Comparison of ENCODE assay signal across 25 cellular contexts in the genomic region with DNA sequence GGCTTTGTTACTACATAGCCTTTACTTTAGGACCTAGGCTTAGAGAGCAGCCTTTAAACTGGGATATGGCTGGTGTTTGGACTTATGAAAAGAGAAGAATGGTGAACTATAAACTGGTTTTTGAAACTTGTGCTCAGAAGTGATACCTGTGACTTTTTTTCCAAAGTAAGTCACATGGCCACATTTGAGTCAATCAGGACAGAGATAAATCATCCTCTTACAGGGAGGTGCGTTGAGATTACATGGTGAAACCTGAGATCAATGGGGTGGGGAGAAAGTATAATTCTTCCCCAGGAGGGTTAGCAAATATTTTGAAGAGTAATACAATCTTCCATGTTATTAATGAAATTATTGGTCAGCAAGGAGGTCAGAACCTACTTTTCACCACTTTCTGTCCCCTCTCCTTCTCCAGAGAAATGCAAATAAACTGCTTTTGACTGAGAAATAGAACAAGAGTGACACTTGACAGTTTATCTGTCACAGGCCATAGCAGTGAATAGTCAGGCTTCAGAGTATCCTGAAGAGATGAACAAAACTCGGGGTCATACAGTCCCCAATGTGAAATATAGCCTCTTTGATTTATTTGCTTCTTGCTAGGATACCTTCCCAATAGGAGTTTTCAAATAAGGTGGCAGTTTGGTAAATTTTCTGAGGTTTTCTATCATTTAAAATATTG.
"Had no signal": no experiment of that assay in that cellular context is flagged by ENCODE, and none has a peak within 500 bp of the region (broad histone marks: within the 10 kb centered on the region; RNA-seq: fewer than 3 reads in every experiment).

No MANE protein-coding gene starts in this region.

- H3K27ac Mint-ChIP-seq: memory B cell; natural killer cell treated with Interleukin-12 subunit alpha and Interleukin-12 subunit beta and Interleukin-15 and Interleukin-18, amount 100 ng/mL, for 72 hours; progenitor cell of endocrine pancreas; stimulated activated naive B cell treated with anti-CD40 and anti-IgM and Interleukin-4, amounts not matched to agents 10 μg/mL and 1 μg/mL and 100 μg/mL, for 72 hours had no signal

- ATAC-seq: mucosa of descending colon; naive thymus-derived CD4-positive, alpha-beta T cell; natural killer cell treated with Interleukin-12 subunit alpha and Interleukin-12 subunit beta and Interleukin-15 and Interleukin-18, amount 100 ng/mL, for 72 hours; right lobe of liver; stimulated activated naive B cell treated with anti-CD40 and anti-IgM and Interleukin-4, amounts not matched to agents 10 μg/mL and 1 μg/mL and 100 μg/mL, for 72 hours; stimulated activated naive CD8-positive, alpha-beta T cell treated with anti-CD3 and anti-CD28 coated beads, Interleukin-15, Interleukin-2, amounts not matched to agents 100 U/mL and 50 U/mL, for 24 hours had no signal

- H3K4me1 Mint-ChIP-seq: memory B cell; naive thymus-derived CD4-positive, alpha-beta T cell had no signal

- H3K27me3 Mint-ChIP-seq: memory B cell; natural killer cell treated with Interleukin-12 subunit alpha and Interleukin-12 subunit beta and Interleukin-15 and Interleukin-18, amount 100 ng/mL, for 72 hours; progenitor cell of endocrine pancreas; stimulated activated naive B cell treated with anti-CD40 and anti-IgM and Interleukin-4, amounts not matched to agents 10 μg/mL and 1 μg/mL and 100 μg/mL, for 72 hours had no signal

- H3K4me3 ChIP-seq: left ventricle myocardium inferior, lung, mucosa of descending colon, ovary, right atrium auricular region, right lobe of liver, smooth muscle cell, stomach, testis, thyroid gland, transverse colon, upper lobe of left lung, vagina had no signal

- H3K9me3 ChIP-seq: left ventricle myocardium inferior, mucosa of descending colon, ovary, right atrium auricular region, right lobe of liver, stomach, testis, thyroid gland, transverse colon, upper lobe of left lung, vagina had no signal

- H3K4me3 Mint-ChIP-seq: memory B cell; naive thymus-derived CD4-positive, alpha-beta T cell; natural killer cell treated with Interleukin-12 subunit alpha and Interleukin-12 subunit beta and Interleukin-15 and Interleukin-18, amount 100 ng/mL, for 72 hours; stimulated activated naive B cell treated with anti-CD40 and anti-IgM and Interleukin-4, amounts not matched to agents 10 μg/mL and 1 μg/mL and 100 μg/mL, for 72 hours had no signal

- DNase-seq: islet precursor cell; left ventricle myocardium inferior; midbrain; mucosa of descending colon; naive thymus-derived CD4-positive, alpha-beta T cell; ovary; right lobe of liver; stimulated activated CD4-positive, alpha-beta T cell treated with anti-CD3 and anti-CD28 coated beads, Interleukin-1b, Interleukin-23, amount 100 ng/mL, for 48 hours; stimulated activated CD4-positive, alpha-beta T cell treated with anti-CD3 and anti-CD28 coated beads, Interleukin-2, amount 100 ng/mL, for 48 hours; stimulated activated CD4-positive, alpha-beta T cell treated with anti-CD3 and anti-CD28 coated beads, Interleukin-4, amount 100 ng/mL, for 4 hours; stimulated activated CD8-positive, alpha-beta memory T cell treated with anti-CD3 and anti-CD28 coated beads, Interleukin-4, amount 100 ng/mL, for 48 hours; stimulated activated naive B cell treated with anti-CD40 and anti-IgM and Interleukin-4, amounts not matched to agents 10 μg/mL and 1 μg/mL and 100 μg/mL, for 72 hours; stimulated activated naive CD8-positive, alpha-beta T cell treated with anti-CD3 and anti-CD28 coated beads, Interleukin-15, Interleukin-2, amounts not matched to agents 100 U/mL and 50 U/mL, for 24 hours; stomach; testis; thyroid gland; transverse colon; upper lobe of left lung had no signal

- H3K4me1 ChIP-seq: left ventricle myocardium inferior, right atrium auricular region, right lobe of liver, testis, thyroid gland, transverse colon, upper lobe of left lung, vagina had no signal

- H3K27me3 ChIP-seq: ovary, right atrium auricular region, right lobe of liver, stomach, testis, thyroid gland, transverse colon, upper lobe of left lung, vagina had no signal

- H3K27ac ChIP-seq: left ventricle myocardium inferior, ovary, right atrium auricular region, right lobe of liver, stomach, testis, thyroid gland, transverse colon, upper lobe of left lung, vagina had no signal

- H3K36me3 Mint-ChIP-seq: memory B cell; naive thymus-derived CD4-positive, alpha-beta T cell; natural killer cell treated with Interleukin-12 subunit alpha and Interleukin-12 subunit beta and Interleukin-15 and Interleukin-18, amount 100 ng/mL, for 72 hours; stimulated activated naive B cell treated with anti-CD40 and anti-IgM and Interleukin-4, amounts not matched to agents 10 μg/mL and 1 μg/mL and 100 μg/mL, for 72 hours had no signal

- H3K9me3 Mint-ChIP-seq: memory B cell; natural killer cell treated with Interleukin-12 subunit alpha and Interleukin-12 subunit beta and Interleukin-15 and Interleukin-18, amount 100 ng/mL, for 72 hours; stimulated activated naive B cell treated with anti-CD40 and anti-IgM and Interleukin-4, amounts not matched to agents 10 μg/mL and 1 μg/mL and 100 μg/mL, for 72 hours had no signal

- H3K36me3 ChIP-seq: left ventricle myocardium inferior, ovary, right atrium auricular region, right lobe of liver, stomach, thyroid gland, transverse colon, upper lobe of left lung, vagina had no signal
